In the genomic region with DNA sequence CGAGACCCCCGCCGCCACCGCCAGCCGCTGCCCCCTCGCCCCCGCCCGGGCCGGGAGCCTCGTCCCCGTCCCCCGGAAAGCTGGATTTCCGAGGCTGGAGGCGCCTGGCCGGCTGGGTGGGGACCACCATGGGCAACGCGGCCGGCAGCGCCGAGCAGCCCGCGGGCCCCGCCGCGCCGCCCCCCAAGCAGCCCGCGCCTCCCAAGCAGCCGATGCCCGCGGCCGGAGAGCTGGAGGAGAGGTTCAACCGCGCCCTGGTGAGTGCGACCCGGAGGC, we compare ENCODE assay signal across 1 cellular context.
TF ChIP-seq lines count a peak whose summit lies in the region.

No MANE protein-coding gene starts in this region.

TF ChIP-seq in IMR-90, 13 proteins besides CTCF, POLR2A, EP300 and RAD21 (continued from another document):
- TF ChIP-seq, protein P1, sequence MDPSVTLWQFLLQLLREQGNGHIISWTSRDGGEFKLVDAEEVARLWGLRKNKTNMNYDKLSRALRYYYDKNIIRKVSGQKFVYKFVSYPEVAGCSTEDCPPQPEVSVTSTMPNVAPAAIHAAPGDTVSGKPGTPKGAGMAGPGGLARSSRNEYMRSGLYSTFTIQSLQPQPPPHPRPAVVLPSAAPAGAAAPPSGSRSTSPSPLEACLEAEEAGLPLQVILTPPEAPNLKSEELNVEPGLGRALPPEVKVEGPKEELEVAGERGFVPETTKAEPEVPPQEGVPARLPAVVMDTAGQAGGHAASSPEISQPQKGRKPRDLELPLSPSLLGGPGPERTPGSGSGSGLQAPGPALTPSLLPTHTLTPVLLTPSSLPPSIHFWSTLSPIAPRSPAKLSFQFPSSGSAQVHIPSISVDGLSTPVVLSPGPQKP (IDR thresholded peaks at IDR 0.05; ENCODE audit: borderline replicate concordance, low read depth, low read length), result no peak
- no peak for TF ChIP-seq MAFK (IDR thresholded peaks at IDR 0.05; ENCODE audit: low read depth, low read length)
- TF ChIP-seq MXI1 (IDR thresholded peaks at IDR 0.05; ENCODE audit: borderline replicate concordance, low read depth, low read length), result no peak
- no peak for TF ChIP-seq CEBPB (IDR thresholded peaks at IDR 0.05; ENCODE audit: low read depth, low read length)
- no peak for TF ChIP-seq RFX5 (IDR thresholded peaks at IDR 0.05; ENCODE audit: low read depth, low read length)
